In genomic region chr2:44740678-44741077, GRCh38 we compare ENCODE assay signal across 1 cellular context.
TF ChIP-seq lines count a peak whose summit lies in the region.

No MANE protein-coding gene starts in this region.

TF ChIP-seq in GM23338, 12 proteins besides CTCF, POLR2A, EP300 and RAD21 (continued from another document):
- TF ChIP-seq ZNF462 (CRISPR knock-in tag; IDR thresholded peaks at IDR 0.05): no peak
- no peak for TF ChIP-seq EZH2 (IDR thresholded peaks at IDR 0.05; ENCODE audit: low read depth, unreplicated experiment)
- no peak for TF ChIP-seq ZNF331 (CRISPR knock-in tag; IDR thresholded peaks at IDR 0.05; ENCODE audit: low read depth)
